Comparison of ENCODE assay signal across 13 cellular contexts in genomic region chr2:122340246-122340645, GRCh38.
DNase-seq lines count a peak whose midpoint lies in the region; ATAC-seq lines count a peak whose summit lies in the region.
"Had no signal": no experiment of that assay in that cellular context is flagged by ENCODE, and none has a peak within 500 bp of the region (broad histone marks: within the 10 kb centered on the region; RNA-seq: fewer than 3 reads in every experiment).

No MANE protein-coding gene starts in this region.

- DNase-seq in NOMO-1 treated with dmso at 0.1 percent for 144 hours (lab: John Stamatoyannopoulos, UW; ENCODE audit: unreplicated experiment) (peak; percentile 44), head of caudate nucleus (no peak), NAMALWA (ENCODE audit: low spot score) (no peak)
- no peak for DNase-seq in stimulated activated effector memory CD8-positive, alpha-beta T cell treated with anti-CD3 and anti-CD28 coated beads, Interleukin-12 subunit alpha, Interleukin-12 subunit beta, amount 100 ng/mL, for 72 hours (ENCODE audit: low spot score in 2 of 2)
- DNase-seq: heart right ventricle; natural killer cell; stimulated activated CD4-positive, alpha-beta T cell treated with anti-CD3 and anti-CD28 coated beads, Interleukin-4, amount 100 ng/mL, for 4 hours; uterus had no signal

- peaks cover 5% of the 10 kb centered on the region for H3K9me3 Mint-ChIP-seq in stimulated activated effector memory CD8-positive, alpha-beta T cell treated with anti-CD3 and anti-CD28 coated beads, Interleukin-12 subunit alpha, Interleukin-12 subunit beta, amount 100 ng/mL, for 72 hours
- H3K9me3 Mint-ChIP-seq in activated T-helper 17 cell treated with anti-CD3 and anti-CD28 coated beads, Interleukin-2, amount 50 U/mL, for 72 hours, result peaks cover 2% of the 10 kb centered on the region

- H3K36me3 Mint-ChIP-seq in stimulated activated effector memory CD8-positive, alpha-beta T cell treated with anti-CD3 and anti-CD28 coated beads, Interleukin-12 subunit alpha, Interleukin-12 subunit beta, amount 100 ng/mL, for 72 hours, result no peaks in the 10 kb centered on the region
- H3K36me3 Mint-ChIP-seq in activated T-helper 17 cell treated with anti-CD3 and anti-CD28 coated beads, Interleukin-2, amount 50 U/mL, for 72 hours (ENCODE audit: low read depth), result no peaks in the 10 kb centered on the region
- H3K36me3 Mint-ChIP-seq: natural killer cell had no signal

- no peaks in the 10 kb centered on the region for H3K27me3 Mint-ChIP-seq in activated T-helper 17 cell treated with anti-CD3 and anti-CD28 coated beads, Interleukin-2, amount 50 U/mL, for 72 hours
- H3K27me3 Mint-ChIP-seq: central memory CD8-positive, alpha-beta T cell had no signal

- H3K4me3 Mint-ChIP-seq in stimulated activated effector memory CD8-positive, alpha-beta T cell treated with anti-CD3 and anti-CD28 coated beads, Interleukin-12 subunit alpha, Interleukin-12 subunit beta, amount 100 ng/mL, for 72 hours, result no peak overlapping the region
- H3K4me3 Mint-ChIP-seq in activated T-helper 17 cell treated with anti-CD3 and anti-CD28 coated beads, Interleukin-2, amount 50 U/mL, for 72 hours, result no peak overlapping the region
- H3K4me3 Mint-ChIP-seq: central memory CD8-positive, alpha-beta T cell; natural killer cell had no signal

- H3K4me1 Mint-ChIP-seq in stimulated activated effector memory CD8-positive, alpha-beta T cell treated with anti-CD3 and anti-CD28 coated beads, Interleukin-12 subunit alpha, Interleukin-12 subunit beta, amount 100 ng/mL, for 72 hours, result no peaks in the 10 kb centered on the region
- no peaks in the 10 kb centered on the region for H3K4me1 Mint-ChIP-seq in activated T-helper 17 cell treated with anti-CD3 and anti-CD28 coated beads, Interleukin-2, amount 50 U/mL, for 72 hours
- H3K4me1 Mint-ChIP-seq: central memory CD8-positive, alpha-beta T cell; natural killer cell had no signal

- no peak overlapping the region for H3K27ac Mint-ChIP-seq in stimulated activated effector memory CD8-positive, alpha-beta T cell treated with anti-CD3 and anti-CD28 coated beads, Interleukin-12 subunit alpha, Interleukin-12 subunit beta, amount 100 ng/mL, for 72 hours
- no peak overlapping the region for H3K27ac Mint-ChIP-seq in activated T-helper 17 cell treated with anti-CD3 and anti-CD28 coated beads, Interleukin-2, amount 50 U/mL, for 72 hours
- H3K27ac Mint-ChIP-seq: natural killer cell had no signal

- ATAC-seq in GM18511 (IDR thresholded peaks at IDR 0.05; ENCODE audit: unreplicated experiment) (peak; percentile 97), GM21526 (IDR thresholded peaks at IDR 0.05; ENCODE audit: low FRiP score, unreplicated experiment) (peak; percentile 93), HG03196 (IDR thresholded peaks at IDR 0.05; ENCODE audit: unreplicated experiment) (peak; percentile 89)
- ATAC-seq in stimulated activated effector memory CD8-positive, alpha-beta T cell treated with anti-CD3 and anti-CD28 coated beads, Interleukin-12 subunit alpha, Interleukin-12 subunit beta, amount 100 ng/mL, for 72 hours, result no peak
- ATAC-seq in activated T-helper 17 cell treated with anti-CD3 and anti-CD28 coated beads, Interleukin-2, amount 50 U/mL, for 72 hours (replicated peaks), result no peak
- ATAC-seq: heart right ventricle, natural killer cell had no signal

- intact Hi-C loops in head of caudate nucleus (cut with DNase I), result no loop called here

Comparison
In these comparisons a context has a peak if more than half of its experiments do, and no peak if none do; other contexts are left out.
1. ATAC-seq: peak in GM18511 (single experiment), GM21526 (single experiment) and HG03196 (single experiment); none in stimulated activated effector memory CD8-positive, alpha-beta T cell treated with anti-CD3 and anti-CD28 coated beads, Interleukin-12 subunit alpha, Interleukin-12 subunit beta, amount 100 ng/mL, for 72 hours (single experiment) and activated T-helper 17 cell treated with anti-CD3 and anti-CD28 coated beads, Interleukin-2, amount 50 U/mL, for 72 hours (single experiment).